23 cellular contexts compared by ENCODE assay signal in the genomic region with DNA sequence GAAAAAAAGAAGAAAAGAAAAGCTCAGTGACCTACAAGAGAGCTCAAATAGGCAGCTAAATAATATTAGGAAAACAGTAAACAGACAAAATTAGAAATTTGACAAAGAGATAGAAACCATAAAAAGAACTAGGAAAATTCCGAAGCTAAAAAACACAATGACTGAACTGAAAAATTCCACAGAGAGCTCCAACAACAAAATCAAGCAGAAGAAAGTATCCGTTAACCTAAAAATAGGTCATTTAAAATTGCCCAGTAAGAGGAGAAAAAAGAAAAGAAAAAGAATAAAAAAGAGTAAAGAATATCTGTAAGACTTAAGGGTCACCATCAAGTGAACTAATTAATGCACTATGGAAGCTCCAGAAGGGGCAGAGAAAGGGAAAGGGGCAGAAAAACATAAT.
"Had no signal": no experiment of that assay in that cellular context is flagged by ENCODE, and none has a peak within 500 bp of the region (broad histone marks: within the 10 kb centered on the region; RNA-seq: fewer than 3 reads in every experiment).

No MANE protein-coding gene starts in this region.

- H3K4me3 Mint-ChIP-seq: mesothelial cell of epicardium had no signal

- FAIRE-seq: colon, endothelial cell of umbilical vein, islet of Langerhans, keratinocyte had no signal

- H3K9me3 ChIP-seq: mucosa of descending colon had no signal

- H3K4me1 ChIP-seq: foreskin keratinocyte, gastrocnemius medialis had no signal

- H3K4me1 Mint-ChIP-seq: mesothelial cell of epicardium had no signal

- H3K4me3 ChIP-seq: coronary artery, dorsolateral prefrontal cortex, esophagus muscularis mucosa, gastrocnemius medialis, heart right ventricle, left lung, lower lobe of right lung, mucosa of descending colon had no signal

- H3K36me3 ChIP-seq: esophagus muscularis mucosa, gastrocnemius medialis, heart right ventricle, left lung, lower lobe of right lung had no signal

- DNase-seq: dermis blood vessel endothelial cell; dorsolateral prefrontal cortex; effector CD4-positive, alpha-beta T cell; effector memory CD4-positive, alpha-beta T cell; foreskin keratinocyte; gastrocnemius medialis; glutamatergic neuron; head of caudate nucleus; heart right ventricle; hippocampal formation; left cardiac atrium; left lung; left ventricle myocardium superior; lower lobe of right lung; mesenchymal stem cell; mucosa of descending colon had no signal

- H3K27ac Mint-ChIP-seq: mesothelial cell of epicardium had no signal

- ATAC-seq: foreskin keratinocyte, gastrocnemius medialis, heart right ventricle, left cardiac atrium, left lung, left ventricle myocardium superior, lower lobe of right lung, mucosa of descending colon had no signal

- H3K27ac ChIP-seq: coronary artery, dorsolateral prefrontal cortex, esophagus muscularis mucosa, gastrocnemius medialis, heart right ventricle, left lung, lower lobe of right lung had no signal

- H3K27me3 ChIP-seq: dorsolateral prefrontal cortex, esophagus muscularis mucosa, foreskin keratinocyte, gastrocnemius medialis, heart right ventricle, left lung had no signal
